In the genomic region with DNA sequence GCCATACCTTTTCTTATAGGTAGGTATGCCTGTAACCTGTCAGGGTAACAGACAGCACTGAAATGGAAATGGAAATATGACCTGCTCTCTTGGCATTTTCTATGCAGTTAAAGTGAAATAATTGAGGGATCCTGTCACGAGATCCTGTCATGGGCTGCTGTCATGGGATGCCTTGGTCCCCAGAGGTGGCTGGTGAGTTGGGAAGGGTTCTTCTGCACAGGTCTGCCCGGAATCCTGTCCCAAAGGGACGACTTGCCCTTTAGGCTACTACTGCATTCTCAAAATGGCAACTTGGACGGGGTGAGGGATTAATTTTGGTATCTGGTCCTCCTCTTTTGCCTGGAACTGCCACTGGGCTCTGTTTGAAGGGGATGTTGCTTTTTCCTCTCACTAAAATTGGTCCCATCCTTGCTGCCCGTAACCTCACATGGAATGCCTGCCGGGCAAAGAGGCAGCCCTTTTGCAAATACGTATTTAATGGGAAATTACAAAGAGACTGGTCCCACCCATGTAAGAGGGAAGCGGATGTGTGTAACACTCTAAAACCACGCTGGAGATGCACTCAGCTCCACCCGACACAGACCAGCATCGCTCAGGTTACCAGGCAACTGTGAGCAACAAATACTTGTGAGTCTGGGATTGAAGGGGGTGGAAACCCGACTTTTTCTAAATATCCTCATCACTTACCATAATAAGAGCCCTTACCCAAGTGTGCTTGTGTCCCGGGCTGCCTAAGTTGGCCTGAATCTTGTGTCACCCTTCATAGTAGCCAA, we compare ENCODE assay signal across 8 cellular contexts. TPM values are rescaled to one million over a fixed set of nuclear protein-coding genes. Genes with fewer than 3 reads are reported as not detected.
DNase-seq lines count a peak whose midpoint lies in the region; ATAC-seq and TF ChIP-seq lines count a peak whose summit lies in the region.

No MANE protein-coding gene starts in this region.

- TF ChIP-seq CTCF in AG09319 (IDR thresholded peaks at IDR 0.05; ENCODE audit: low read depth, low read length): no peak
- peak in 1 of 3 donors; percentile 1 for TF ChIP-seq CTCF in omental fat pad (IDR thresholded peaks at IDR 0.05)

- WGBS in aorta, 2 donors: 80 to 85% methylated on average over 13 of the region's 13 CpGs

- H3K4me3 Mint-ChIP-seq in T-helper 17 cell: peak overlapping the region; percentile 82
- H3K4me3 Mint-ChIP-seq in dendritic cell treated with granulocyte-macrophage colony-stimulating factor and Interleukin-4, amounts not matched to agents 40 ng/mL and 50 ng/mL, for 4 days: no peak overlapping the region

- no peak overlapping the region for H3K27ac Mint-ChIP-seq in T-helper 17 cell
- peak overlapping the region; percentile 58 for H3K27ac Mint-ChIP-seq in dendritic cell treated with granulocyte-macrophage colony-stimulating factor and Interleukin-4, amounts not matched to agents 40 ng/mL and 50 ng/mL, for 4 days

- no peaks in the 10 kb centered on the region for H3K4me1 ChIP-seq in aorta (ENCODE audit: control insufficient read depth in 1 of 2, insufficient read depth in 2 of 2, low read length in 2 of 2)

- no peaks in the 10 kb centered on the region for H3K36me3 ChIP-seq in aorta (ENCODE audit: control insufficient read depth in 1 of 2, insufficient read depth in 2 of 2, low read length in 1 of 2)

- no peak overlapping the region for H3K27ac ChIP-seq in aorta (ENCODE audit: low read depth in 1 of 2, low read length in 2 of 2)

- no peaks in the 10 kb centered on the region for H3K9me3 Mint-ChIP-seq in dendritic cell treated with granulocyte-macrophage colony-stimulating factor and Interleukin-4, amounts not matched to agents 40 ng/mL and 50 ng/mL, for 4 days

- intact Hi-C loops in dendritic cell treated with granulocyte-macrophage colony-stimulating factor and Interleukin-4, amounts not matched to agents 40 ng/mL and 50 ng/mL, for 4 days (cut with micrococcal nuclease): no loop called here
- intact Hi-C loops in aorta (cut with DNase I): no loop called here

- H3K36me3 Mint-ChIP-seq in T-helper 17 cell (ENCODE audit: low read depth): peaks cover 5% of the 10 kb centered on the region
- peaks cover 31% of the 10 kb centered on the region for H3K36me3 Mint-ChIP-seq in dendritic cell treated with granulocyte-macrophage colony-stimulating factor and Interleukin-4, amounts not matched to agents 40 ng/mL and 50 ng/mL, for 4 days (ENCODE audit: low read depth)

- DNase-seq in AG09319 (ENCODE audit: extremely low read depth, low read depth) (peak; percentile 90), T-helper 17 cell (peak; percentile 58 to 76 (median 69)), omental fat pad (ENCODE audit: low spot score) (no peak), aorta (peak in 1 of 2 donors; percentile 79), SW480 (ENCODE audit: low spot score) (no peak)

- no peak overlapping the region for H3K4me3 ChIP-seq in aorta (ENCODE audit: low read length in 2 of 2)

- H3K27me3 ChIP-seq in aorta (ENCODE audit: control insufficient read depth in 1 of 2, insufficient read depth in 2 of 2, low read length in 1 of 2): no peaks in the 10 kb centered on the region

- H3K4me1 Mint-ChIP-seq in T-helper 17 cell: peaks cover 51% of the 10 kb centered on the region
- peaks cover 47% of the 10 kb centered on the region for H3K4me1 Mint-ChIP-seq in dendritic cell treated with granulocyte-macrophage colony-stimulating factor and Interleukin-4, amounts not matched to agents 40 ng/mL and 50 ng/mL, for 4 days (ENCODE audit: low read depth)

- no peaks in the 10 kb centered on the region for H3K27me3 Mint-ChIP-seq in T-helper 17 cell
- H3K27me3 Mint-ChIP-seq in dendritic cell treated with granulocyte-macrophage colony-stimulating factor and Interleukin-4, amounts not matched to agents 40 ng/mL and 50 ng/mL, for 4 days: no peaks in the 10 kb centered on the region

- peak; percentile 92 for ATAC-seq in T-helper 17 cell
- ATAC-seq in omental fat pad (ENCODE audit: low FRiP score): peak; percentile 80
- ATAC-seq in aorta (ENCODE audit: low FRiP score): peak; percentile 63
- no peak for ATAC-seq in GM21717 (IDR thresholded peaks at IDR 0.05; ENCODE audit: unreplicated experiment)
- no peak for ATAC-seq in HG03469 (IDR thresholded peaks at IDR 0.05; ENCODE audit: unreplicated experiment)

- H3K9me3 ChIP-seq in T-helper 17 cell (ENCODE audit: control insufficient read depth, low read length, poor library complexity, severe bottlenecking) (no peaks in the 10 kb centered on the region), aorta (ENCODE audit: control insufficient read depth, low read length) (no peaks in the 10 kb centered on the region)

RNA-seq across cellular contexts. Expression of a gene that starts 47.5 kb away (rescaled TPM):
- total RNA-seq in T-helper 17 cell (10 to 100 TPM; 68.8 to 71.2 TPM), omental fat pad (10 to 100 TPM; 22.4 to 69.7 (median 37.9) TPM), aorta (10 to 100 TPM; 57.8 to 73.8 TPM)
- polyA plus RNA-seq in aorta: 10 to 100 TPM; 13.6 to 14.2 TPM

Comparison
In these comparisons a context has a peak if more than half of its experiments do, and no peak if none do; other contexts are left out.
1. DNase-seq: peak in AG09319 (single experiment) and T-helper 17 cell (3 of 3); none in omental fat pad (single experiment) and SW480 (single experiment).
2. ATAC-seq: peak in T-helper 17 cell (single experiment), omental fat pad (single experiment) and aorta (single experiment); none in GM21717 (single experiment) and HG03469 (single experiment).